Comparison of ENCODE assay signal across 10 cellular contexts in genomic region chr3:72999971-73000370, GRCh38. TPM values are rescaled to one million over a fixed set of nuclear protein-coding genes. Genes with fewer than 3 reads are reported as not detected.
A peak's percentile ranks its signal among the peaks of the same experiment; 100 is the strongest.
DNase-seq lines count a peak whose midpoint lies in the region; ATAC-seq and TF ChIP-seq lines count a peak whose summit lies in the region.
"Had no signal": no experiment of that assay in that cellular context is flagged by ENCODE, and none has a peak within 500 bp of the region (broad histone marks: within the 10 kb centered on the region; RNA-seq: fewer than 3 reads in every experiment).

No MANE protein-coding gene starts in this region.

- no peak for TF ChIP-seq POLR2A in GM18505 (IDR thresholded peaks at IDR 0.05; ENCODE audit: borderline replicate concordance, extremely low read depth, insufficient read depth, insufficient read length)

- no peak for ATAC-seq in GM18505 (IDR thresholded peaks at IDR 0.05; ENCODE audit: unreplicated experiment)

- H3K27ac ChIP-seq in OCI-LY7 (ENCODE audit: low read depth, low read length, poor library complexity, severe bottlenecking) (no peak overlapping the region), duodenal mucosa (ENCODE audit: low read depth, low read length) (no peak overlapping the region), parathyroid adenoma (no peak overlapping the region)

- H3K9me3 ChIP-seq in OCI-LY7 (ENCODE audit: low read length) (no peaks in the 10 kb centered on the region), duodenal mucosa (ENCODE audit: control insufficient read depth in 1 of 2, low read length in 2 of 2) (no peaks in the 10 kb centered on the region), parathyroid adenoma (ENCODE audit: control insufficient read depth, low read length) (no peaks in the 10 kb centered on the region)

- H3K4me2 ChIP-seq in OCI-LY7 (ENCODE audit: low read length), result peak overlapping the region; percentile 87
- peak overlapping the region; percentile 51 for H3K4me2 ChIP-seq in parathyroid adenoma (ENCODE audit: low read length)

- POLR2A ChIA-PET in OCI-LY7 (lab: Charles Lee), result interaction anchor here (0.7 to 1.7 kb wide), 4 partner anchors 9 to 524 kb away, joined by 3 to 10 read pairs (median 4); no protein-coding TSS in a partner anchor

- no TSS peak for BruUV-seq in OCI-LY7 (replicated peaks; lab: Mats Ljungman, UMichigan)

- intact Hi-C loops in OCI-LY7 (cut with micrococcal nuclease; ENCODE audit: unreplicated experiment), result loop anchor here (5.0 to 10.0 kb wide), 3 partner anchors 57 to 1338 kb away; no protein-coding TSS in a partner anchor

- no peak for TF ChIP-seq CTCF in OCI-LY7 (conservative IDR thresholded peaks at IDR 0.05; ENCODE audit: low read length)
- no peak for TF ChIP-seq CTCF in parathyroid adenoma (IDR thresholded peaks at IDR 0.05)

- H3K9ac ChIP-seq in duodenal mucosa (ENCODE audit: low read depth in 1 of 2, low read length in 2 of 2) (peak overlapping the region in 1 of 2 donors; percentile 7), parathyroid adenoma (no peak overlapping the region)

- peaks cover 33% of the 10 kb centered on the region for H4K20me1 ChIP-seq in OCI-LY7 (ENCODE audit: insufficient read depth, low read length)

- H3K4me1 ChIP-seq in OCI-LY7 (ENCODE audit: insufficient read depth, low read length, poor library complexity, severe bottlenecking), result peaks cover 36% of the 10 kb centered on the region
- H3K4me1 ChIP-seq in duodenal mucosa (ENCODE audit: control insufficient read depth in 1 of 2, insufficient read depth in 2 of 2, low read length in 2 of 2), result peaks cover 24 to 46% of the 10 kb centered on the region in 2 donors
- H3K4me1 ChIP-seq in parathyroid adenoma, result peaks cover 7% of the 10 kb centered on the region

- CTCF ChIA-PET in OCI-LY7 (lab: Charles Lee; ENCODE audit: unreplicated experiment), result interaction anchor here (1.3 kb wide), 1 partner anchor 10 kb away, joined by 3 read pairs; no protein-coding TSS in a partner anchor

- H2AFZ ChIP-seq in OCI-LY7 (ENCODE audit: low read length) (no peak overlapping the region), parathyroid adenoma (no peak overlapping the region)

- H3K4me3 ChIP-seq in OCI-LY7 (ENCODE audit: low read depth, low read length, poor library complexity, severe bottlenecking), result peak overlapping the region; percentile 93
- peak overlapping the region; percentile 36 to 41 for H3K4me3 ChIP-seq in duodenal mucosa (ENCODE audit: low read depth in 1 of 2, low read length in 2 of 2)
- peak overlapping the region; percentile 17 for H3K4me3 ChIP-seq in parathyroid adenoma (ENCODE audit: low read depth, low read length)
- H3K4me3 ChIP-seq: lung had no signal

- H3K27me3 ChIP-seq in duodenal mucosa (ENCODE audit: control insufficient read depth in 1 of 2, insufficient read depth in 2 of 2, low read length in 2 of 2) (no peaks in the 10 kb centered on the region), parathyroid adenoma (ENCODE audit: control insufficient read depth, insufficient read depth, low read length) (no peaks in the 10 kb centered on the region)

- H3K79me2 ChIP-seq in OCI-LY7 (ENCODE audit: insufficient read depth, low read depth, low read length), result peaks cover 81% of the 10 kb centered on the region
- H3K79me2 ChIP-seq in parathyroid adenoma, result peaks cover 29% of the 10 kb centered on the region

- H3K36me3 ChIP-seq in OCI-LY7 (ENCODE audit: insufficient read depth, low read length) (peaks cover 69% of the 10 kb centered on the region), duodenal mucosa (ENCODE audit: control insufficient read depth in 1 of 2, insufficient read depth in 2 of 2, low read length in 2 of 2) (peaks cover 0 to 12% of the 10 kb centered on the region in 2 donors), parathyroid adenoma (ENCODE audit: control insufficient read depth, insufficient read depth, low read length) (no peaks in the 10 kb centered on the region)

- no peaks in the 10 kb centered on the region for H3K9me2 ChIP-seq in OCI-LY7 (ENCODE audit: insufficient read depth, low read length)

- DNase-seq in activated CD4-positive, alpha-beta T cell treated with anti-CD3 and anti-CD28 coated beads for 48 hours, result peak; percentile 20
- no peak for DNase-seq in activated CD4-positive, alpha-beta T cell treated with anti-CD3 and anti-CD28 coated beads, Interleukin-2, amount 50 U/mL, for 1 hour
- peak; percentile 30 for DNase-seq in OCI-LY7 (ENCODE audit: low spot score)
- DNase-seq in COLO829 (ENCODE audit: low spot score), result no peak
- DNase-seq in GM19240 (ENCODE audit: insufficient read length, low spot score), result no peak
- DNase-seq: NCI-H1417 treated with DMSO at 0.1 percent for 48 hours had no signal

RNA-seq across cellular contexts. Expression of gene PPP4R2, which starts 3.4 kb away (rescaled TPM):
- 52.0 and 63.5 TPM in 2 replicates for total RNA-seq in OCI-LY7 (2014; rRNA removed; shearing (Covaris generic))
- 86.5 and 99.5 TPM in 2 replicates for total RNA-seq in OCI-LY7 (2022)

Comparison
In these comparisons a context has a peak if more than half of its experiments do, and no peak if none do; other contexts are left out.
1. DNase-seq: peak in activated CD4-positive, alpha-beta T cell treated with anti-CD3 and anti-CD28 coated beads for 48 hours (single experiment) and OCI-LY7 (single experiment); none in activated CD4-positive, alpha-beta T cell treated with anti-CD3 and anti-CD28 coated beads, Interleukin-2, amount 50 U/mL, for 1 hour (single experiment), COLO829 (single experiment) and GM19240 (single experiment).
2. H3K4me3 ChIP-seq: peak in every context shown above with its lines; median percentile 93 in OCI-LY7; 38 in duodenal mucosa; 17 in parathyroid adenoma.